12 cellular contexts compared by ENCODE assay signal in genomic region chr6:3743541-3743940, GRCh38. TPM values are rescaled to one million over a fixed set of nuclear protein-coding genes. Genes with fewer than 3 reads are reported as not detected.
A peak's percentile ranks its signal among the peaks of the same experiment; 100 is the strongest.
DNase-seq lines count a peak whose midpoint lies in the region; ATAC-seq and TF ChIP-seq lines count a peak whose summit lies in the region.
"Had no signal": no experiment of that assay in that cellular context is flagged by ENCODE, and none has a peak within 500 bp of the region (broad histone marks: within the 10 kb centered on the region; RNA-seq: fewer than 3 reads in every experiment).

No MANE protein-coding gene starts in this region.

- no peaks in the 10 kb centered on the region for H3K9me3 Mint-ChIP-seq in effector memory CD8-positive, alpha-beta T cell
- H3K9me3 Mint-ChIP-seq: T-helper 2 cell treated with Interferon-gamma antibody and Interleukin-4, amounts not matched to agents 5 μg/mL and 100 μg/mL, for 36 hours had no signal

- H3K4me1 Mint-ChIP-seq in effector memory CD8-positive, alpha-beta T cell (ENCODE audit: low read depth in 2 of 2), result peaks cover 8 to 9% of the 10 kb centered on the region in 2 donors

- no peak for ATAC-seq in effector memory CD8-positive, alpha-beta T cell (replicated peaks)

- DNase-seq in adipocyte (ENCODE audit: low read depth), result no peak
- DNase-seq in hepatocyte (ENCODE audit: low spot score), result no peak
- no peak for DNase-seq in effector memory CD8-positive, alpha-beta T cell
- DNase-seq in COR-L47 (lab: John Stamatoyannopoulos, UW), result no peak
- no peak for DNase-seq in NOMO-1 treated with dmso at 0.1 percent for 144 hours (lab: John Stamatoyannopoulos, UW; ENCODE audit: unreplicated experiment)
- no peak for DNase-seq in NAMALWA (ENCODE audit: low spot score)
- DNase-seq: AML-193, KBM-7 had no signal

- H3K9me3 ChIP-seq in BLaER1 (no peaks in the 10 kb centered on the region), adipocyte (ENCODE audit: control insufficient read depth, low read length) (no peaks in the 10 kb centered on the region), hepatocyte (ENCODE audit: low read depth) (no peaks in the 10 kb centered on the region), skeletal muscle satellite cell (replicated peaks; ENCODE audit: low read length) (no peaks in the 10 kb centered on the region)

- H3K36me3 ChIP-seq in BLaER1 (no peaks in the 10 kb centered on the region), adipocyte (ENCODE audit: control insufficient read depth, insufficient read depth, low read length, severe bottlenecking) (peaks cover 44% of the 10 kb centered on the region), hepatocyte (replicated peaks; ENCODE audit: insufficient read depth, low read depth) (no peaks in the 10 kb centered on the region), skeletal muscle satellite cell (ENCODE audit: insufficient read depth, low read length) (peaks cover 68% of the 10 kb centered on the region)

- H3K36me3 Mint-ChIP-seq in effector memory CD8-positive, alpha-beta T cell (ENCODE audit: insufficient read depth), result no peaks in the 10 kb centered on the region
- H3K36me3 Mint-ChIP-seq: activated naive CD8-positive, alpha-beta T cell had no signal

- WGBS in hepatocyte (ENCODE audit: low lambda C conversion rate, missing lambda C conversion rate), result 86% methylated on average over 10 of the region's 10 CpGs

- H3K4me1 ChIP-seq in BLaER1 (peaks cover 34% of the 10 kb centered on the region), adipocyte (ENCODE audit: control insufficient read depth, insufficient read depth, low read length) (peaks cover 95% of the 10 kb centered on the region), hepatocyte (ENCODE audit: insufficient read depth) (peaks cover 24% of the 10 kb centered on the region), skeletal muscle satellite cell (ENCODE audit: control insufficient read depth, insufficient read depth, low read length) (peaks cover 96% of the 10 kb centered on the region)

- no peak overlapping the region for H3K27ac ChIP-seq in BLaER1
- peak overlapping the region; percentile 72 for H3K27ac ChIP-seq in hepatocyte

- H3K4me3 ChIP-seq in BLaER1 (no peak overlapping the region), adipocyte (ENCODE audit: low read length) (peak overlapping the region; percentile 76), hepatocyte (no peak overlapping the region), skeletal muscle satellite cell (ENCODE audit: low read length) (peak overlapping the region; percentile 56)

- peaks cover 13 to 25% of the 10 kb centered on the region in 2 donors for H3K27me3 Mint-ChIP-seq in effector memory CD8-positive, alpha-beta T cell

- H3K4me3 Mint-ChIP-seq in effector memory CD8-positive, alpha-beta T cell, result no peak overlapping the region
- H3K4me3 Mint-ChIP-seq: activated naive CD8-positive, alpha-beta T cell had no signal

- no peak overlapping the region for H2AFZ ChIP-seq in hepatocyte

- peaks cover 98% of the 10 kb centered on the region for H3K79me2 ChIP-seq in hepatocyte

- H3K4me2 ChIP-seq in BLaER1, result peak overlapping the region; percentile 87
- peak overlapping the region; percentile 57 for H3K4me2 ChIP-seq in hepatocyte
- H3K4me2 ChIP-seq in skeletal muscle satellite cell (ENCODE audit: low read length), result peak overlapping the region; percentile 83

- H4K20me1 ChIP-seq in BLaER1 (peaks cover 20% of the 10 kb centered on the region), hepatocyte (ENCODE audit: insufficient read depth, poor library complexity, severe bottlenecking) (peaks cover 91% of the 10 kb centered on the region)

- peaks cover 5% of the 10 kb centered on the region; the same call in 1 of the 2 replicates for H3K27me3 ChIP-seq in BLaER1
- H3K27me3 ChIP-seq in adipocyte (replicated peaks; ENCODE audit: control insufficient read depth, insufficient read depth, low read length), result no peaks in the 10 kb centered on the region
- no peaks in the 10 kb centered on the region for H3K27me3 ChIP-seq in hepatocyte
- H3K27me3 ChIP-seq in skeletal muscle satellite cell (ENCODE audit: control insufficient read depth, insufficient read depth, low read length), result no peaks in the 10 kb centered on the region

- no peaks in the 10 kb centered on the region for H3K9me2 ChIP-seq in hepatocyte (replicated peaks; ENCODE audit: insufficient read depth)

- no peak for TF ChIP-seq CTCF in hepatocyte (IDR thresholded peaks at IDR 0.05; ENCODE audit: poor library complexity)

- peak overlapping the region in 1 of 2 donors; percentile 80 for H3K27ac Mint-ChIP-seq in effector memory CD8-positive, alpha-beta T cell
- H3K27ac Mint-ChIP-seq: activated naive CD8-positive, alpha-beta T cell had no signal

- H3K9ac ChIP-seq in BLaER1, result no peak overlapping the region
- H3K9ac ChIP-seq in adipocyte (ENCODE audit: low read length), result peak overlapping the region; percentile 92
- H3K9ac ChIP-seq in skeletal muscle satellite cell (ENCODE audit: low read depth, low read length), result peak overlapping the region; percentile 64

RNA-seq across cellular contexts. Expression of gene PXDC1, which starts 8.0 kb away (rescaled TPM):
- 83.8 and 86.6 TPM in 2 replicates for total RNA-seq in hepatocyte
- 89.2 and 90.8 TPM in 2 replicates for polyA plus RNA-seq in hepatocyte
- total RNA-seq in skeletal muscle satellite cell (2012; rRNA removed), result 31.2 and 33.6 TPM in 2 replicates

Comparison
In these comparisons a context has a peak if more than half of its experiments do, and no peak if none do; other contexts are left out.
1. H3K4me3 ChIP-seq: peak in adipocyte (single experiment) and skeletal muscle satellite cell (single experiment); none in BLaER1 (single experiment) and hepatocyte (single experiment).
2. Peak in every context shown above with its lines, with median percentiles within 50 percentile points of each other: H3K4me2 ChIP-seq.